1 cellular context compared by ENCODE assay signal in genomic region chr5:43484049-43484849, GRCh38.
TF ChIP-seq lines count a peak whose summit lies in the region.

No MANE protein-coding gene starts in this region.

TF ChIP-seq in K562, 482 proteins besides CTCF, POLR2A, EP300 and RAD21 (continued from another document and continues in another):
- TF ChIP-seq MTF1 (CRISPR knock-in tag; IDR thresholded peaks at IDR 0.05; ENCODE audit: borderline replicate concordance): no peak
- TF ChIP-seq NFYB (IDR thresholded peaks at IDR 0.05; ENCODE audit: extremely low read depth, insufficient read length): no peak
- no peak for TF ChIP-seq ZNF436 (CRISPR knock-in tag; IDR thresholded peaks at IDR 0.05)
- TF ChIP-seq ZNF121 (CRISPR knock-in tag; conservative IDR thresholded peaks at IDR 0.05): no peak
- TF ChIP-seq SLC30A9 (CRISPR knock-in tag; IDR thresholded peaks at IDR 0.05): no peak
- TF ChIP-seq TCFL5 (CRISPR knock-in tag; conservative IDR thresholded peaks at IDR 0.05): no peak
- no peak for TF ChIP-seq IFI16 (CRISPR knock-in tag; IDR thresholded peaks at IDR 0.05)
- no peak; the same call in 1 of the 2 replicates for TF ChIP-seq DPF2 (IDR thresholded peaks at IDR 0.05)
- TF ChIP-seq CBX1 (IDR thresholded peaks at IDR 0.05; ENCODE audit: low read depth): no peak
- 0 out of 4 replicates have a peak, but pooled peaks of 1 of the 2 experiments have one; percentile 21 for TF ChIP-seq MLX (CRISPR knock-in tag; conservative IDR thresholded peaks at IDR 0.05)
- TF ChIP-seq SMAD2 (IDR thresholded peaks at IDR 0.05; ENCODE audit: low read depth, low read length): no peak
- no peak; the same call in 1 of the 2 replicates for TF ChIP-seq CREB5 (CRISPR knock-in tag; IDR thresholded peaks at IDR 0.05)
- no peak for TF ChIP-seq SIRT6 (IDR thresholded peaks at IDR 0.05; ENCODE audit: low read depth, low read length)
- no peak for TF ChIP-seq ZNF224 (CRISPR knock-in tag; IDR thresholded peaks at IDR 0.05)
- no peak for TF ChIP-seq HEY1 (CRISPR knock-in tag; IDR thresholded peaks at IDR 0.05; ENCODE audit: borderline replicate concordance)
- TF ChIP-seq ATF1 (CRISPR knock-in tag; IDR thresholded peaks at IDR 0.05): no peak
- TF ChIP-seq ATF1 (tag; IDR thresholded peaks at IDR 0.05): peak; percentile 92
- TF ChIP-seq MNT (conservative IDR thresholded peaks at IDR 0.05): peak; percentile 12 to 50; a peak in 2 of 4 replicates
- TF ChIP-seq ZBTB8A (IDR thresholded peaks at IDR 0.05; ENCODE audit: partially characterized antibody): no peak
- no peak for TF ChIP-seq ZFP30 (CRISPR knock-in tag; IDR thresholded peaks at IDR 0.05; ENCODE audit: borderline replicate concordance)
- TF ChIP-seq ZKSCAN8 (CRISPR knock-in tag; IDR thresholded peaks at IDR 0.05): 0 out of 2 replicates have a peak, but pooled peaks have one; percentile 39
- TF ChIP-seq ZNF175 (CRISPR knock-in tag; IDR thresholded peaks at IDR 0.05; ENCODE audit: low read depth): peak; percentile 89
- no peak; the same call in 1 of the 2 replicates for TF ChIP-seq TRIM25 (IDR thresholded peaks at IDR 0.05; ENCODE audit: borderline replicate concordance)
- peak; percentile 39 for TF ChIP-seq HDAC3 (IDR thresholded peaks at IDR 0.05; ENCODE audit: borderline replicate concordance, partially characterized antibody)
- peak; percentile 76 for TF ChIP-seq KLF1 (tag; IDR thresholded peaks at IDR 0.05)
- TF ChIP-seq KAT2B (IDR thresholded peaks at IDR 0.05; ENCODE audit: low read depth, low read length): no peak
- TF ChIP-seq ETV6 (IDR thresholded peaks at IDR 0.05; ENCODE audit: borderline replicate concordance in 1 of 2, low read depth in 2 of 2, low read length in 1 of 2): no peak
- no peak for TF ChIP-seq ETV6 (CRISPR knock-in tag; IDR thresholded peaks at IDR 0.05; ENCODE audit: borderline replicate concordance)
- TF ChIP-seq, protein P1, sequence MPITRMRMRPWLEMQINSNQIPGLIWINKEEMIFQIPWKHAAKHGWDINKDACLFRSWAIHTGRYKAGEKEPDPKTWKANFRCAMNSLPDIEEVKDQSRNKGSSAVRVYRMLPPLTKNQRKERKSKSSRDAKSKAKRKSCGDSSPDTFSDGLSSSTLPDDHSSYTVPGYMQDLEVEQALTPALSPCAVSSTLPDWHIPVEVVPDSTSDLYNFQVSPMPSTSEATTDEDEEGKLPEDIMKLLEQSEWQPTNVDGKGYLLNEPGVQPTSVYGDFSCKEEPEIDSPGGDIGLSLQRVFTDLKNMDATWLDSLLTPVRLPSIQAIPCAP (CRISPR knock-in tag; IDR thresholded peaks at IDR 0.05; ENCODE audit: borderline replicate concordance): no peak
- TF ChIP-seq TAF9B (IDR thresholded peaks at IDR 0.05; ENCODE audit: partially characterized antibody): peak; percentile 34
- no peak for TF ChIP-seq HDAC1 (IDR thresholded peaks at IDR 0.05)
- TF ChIP-seq SMARCE1 (IDR thresholded peaks at IDR 0.05): 0 out of 2 replicates have a peak, but pooled peaks have one; percentile 28
- no peak for TF ChIP-seq TCF3 (CRISPR knock-in tag; IDR thresholded peaks at IDR 0.05)
- no peak for TF ChIP-seq ZFP36 (IDR thresholded peaks at IDR 0.05; ENCODE audit: low read depth, low read length, partially characterized antibody)
- no peak; the same call in 1 of the 2 replicates for TF ChIP-seq GABPB1 (CRISPR knock-in tag; IDR thresholded peaks at IDR 0.05)
- no peak for TF ChIP-seq TAL1 (IDR thresholded peaks at IDR 0.05)
- no peak for TF ChIP-seq GATAD2A (IDR thresholded peaks at IDR 0.05)
- TF ChIP-seq TARDBP (IDR thresholded peaks at IDR 0.05): no peak
- TF ChIP-seq TCF15 (CRISPR knock-in tag; IDR thresholded peaks at IDR 0.05): no peak
- no peak for TF ChIP-seq MXD1 (CRISPR knock-in tag; IDR thresholded peaks at IDR 0.05; ENCODE audit: borderline replicate concordance, poor library complexity, severe bottlenecking)
- TF ChIP-seq SREBF1 (IDR thresholded peaks at IDR 0.05; ENCODE audit: borderline replicate concordance, low read depth, low read length): no peak
- TF ChIP-seq, protein P2, sequence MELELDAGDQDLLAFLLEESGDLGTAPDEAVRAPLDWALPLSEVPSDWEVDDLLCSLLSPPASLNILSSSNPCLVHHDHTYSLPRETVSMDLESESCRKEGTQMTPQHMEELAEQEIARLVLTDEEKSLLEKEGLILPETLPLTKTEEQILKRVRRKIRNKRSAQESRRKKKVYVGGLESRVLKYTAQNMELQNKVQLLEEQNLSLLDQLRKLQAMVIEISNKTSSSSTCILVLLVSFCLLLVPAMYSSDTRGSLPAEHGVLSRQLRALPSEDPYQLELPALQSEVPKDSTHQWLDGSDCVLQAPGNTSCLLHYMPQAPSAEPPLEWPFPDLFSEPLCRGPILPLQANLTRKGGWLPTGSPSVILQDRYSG (tag; conservative IDR thresholded peaks at IDR 0.05; ENCODE audit: low read depth): peak; percentile 91
- no peak for TF ChIP-seq CCAR2 (IDR thresholded peaks at IDR 0.05; ENCODE audit: low read depth, low read length)
- TF ChIP-seq PHTF2 (CRISPR knock-in tag; IDR thresholded peaks at IDR 0.05): no peak
- TF ChIP-seq, protein P3, sequence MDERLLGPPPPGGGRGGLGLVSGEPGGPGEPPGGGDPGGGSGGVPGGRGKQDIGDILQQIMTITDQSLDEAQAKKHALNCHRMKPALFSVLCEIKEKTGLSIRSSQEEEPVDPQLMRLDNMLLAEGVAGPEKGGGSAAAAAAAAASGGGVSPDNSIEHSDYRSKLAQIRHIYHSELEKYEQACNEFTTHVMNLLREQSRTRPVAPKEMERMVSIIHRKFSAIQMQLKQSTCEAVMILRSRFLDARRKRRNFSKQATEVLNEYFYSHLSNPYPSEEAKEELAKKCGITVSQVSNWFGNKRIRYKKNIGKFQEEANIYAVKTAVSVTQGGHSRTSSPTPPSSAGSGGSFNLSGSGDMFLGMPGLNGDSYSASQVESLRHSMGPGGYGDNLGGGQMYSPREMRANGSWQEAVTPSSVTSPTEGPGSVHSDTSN (CRISPR knock-in tag; IDR thresholded peaks at IDR 0.05; ENCODE audit: low read depth): no peak
- TF ChIP-seq, protein P3 (tag; conservative IDR thresholded peaks at IDR 0.05; ENCODE audit: low read depth): peak; percentile 83
- TF ChIP-seq FOXP4 (CRISPR knock-in tag; IDR thresholded peaks at IDR 0.05; ENCODE audit: borderline replicate concordance): no peak
- TF ChIP-seq ADNP (tag; IDR thresholded peaks at IDR 0.05): no peak
- no peak for TF ChIP-seq ZNF184 (CRISPR knock-in tag; IDR thresholded peaks at IDR 0.05)
- TF ChIP-seq MCM5 (IDR thresholded peaks at IDR 0.05; ENCODE audit: low read depth): no peak
- TF ChIP-seq NFXL1 (CRISPR knock-in tag; IDR thresholded peaks at IDR 0.05): no peak
- no peak for TF ChIP-seq TEAD1 (CRISPR knock-in tag; IDR thresholded peaks at IDR 0.05)
- peak; percentile 37; the same call in 1 of the 2 replicates for TF ChIP-seq XRCC5 (IDR thresholded peaks at IDR 0.05; ENCODE audit: low read depth, low read length)
- no peak for TF ChIP-seq ZNF699 (CRISPR knock-in tag; IDR thresholded peaks at IDR 0.05; ENCODE audit: insufficient replicate concordance)
- no peak for TF ChIP-seq CGGBP1 (CRISPR knock-in tag; IDR thresholded peaks at IDR 0.05)
- peak; percentile 13; the same call in 1 of the 2 replicates for TF ChIP-seq NFE2 (IDR thresholded peaks at IDR 0.05; ENCODE audit: low read depth)
- TF ChIP-seq, protein P4, sequence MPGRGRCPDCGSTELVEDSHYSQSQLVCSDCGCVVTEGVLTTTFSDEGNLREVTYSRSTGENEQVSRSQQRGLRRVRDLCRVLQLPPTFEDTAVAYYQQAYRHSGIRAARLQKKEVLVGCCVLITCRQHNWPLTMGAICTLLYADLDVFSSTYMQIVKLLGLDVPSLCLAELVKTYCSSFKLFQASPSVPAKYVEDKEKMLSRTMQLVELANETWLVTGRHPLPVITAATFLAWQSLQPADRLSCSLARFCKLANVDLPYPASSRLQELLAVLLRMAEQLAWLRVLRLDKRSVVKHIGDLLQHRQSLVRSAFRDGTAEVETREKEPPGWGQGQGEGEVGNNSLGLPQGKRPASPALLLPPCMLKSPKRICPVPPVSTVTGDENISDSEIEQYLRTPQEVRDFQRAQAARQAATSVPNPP (IDR thresholded peaks at IDR 0.05; ENCODE audit: borderline replicate concordance, insufficient read depth, insufficient read length): no peak
- TF ChIP-seq RUNX1 (IDR thresholded peaks at IDR 0.05; ENCODE audit: low read depth): no peak
- TF ChIP-seq RFX1 (IDR thresholded peaks at IDR 0.05): peak; percentile 21; the same call in 1 of the 2 replicates
- no peak for TF ChIP-seq PTRF (tag; IDR thresholded peaks at IDR 0.05)
- no peak for TF ChIP-seq FOXA3 (CRISPR knock-in tag; conservative IDR thresholded peaks at IDR 0.05 in 1 of 2, IDR thresholded peaks at IDR 0.05 in 1 of 2)
- TF ChIP-seq ARID1B (IDR thresholded peaks at IDR 0.05): no peak; the same call in 1 of the 2 replicates
